33 cellular contexts compared by ENCODE assay signal in genomic region chrX:146259207-146259606, GRCh38.
A peak's percentile ranks its signal among the peaks of the same experiment; 100 is the strongest.
DNase-seq lines count a peak whose midpoint lies in the region; ATAC-seq, FAIRE-seq and TF ChIP-seq lines count a peak whose summit lies in the region.
"Had no signal": no experiment of that assay in that cellular context is flagged by ENCODE, and none has a peak within 500 bp of the region (broad histone marks: within the 10 kb centered on the region; RNA-seq: fewer than 3 reads in every experiment).

No MANE protein-coding gene starts in this region.

- H3K9me3 ChIP-seq in HEK293 (ENCODE audit: control insufficient read depth, insufficient read depth, low read depth, low read length): no peaks in the 10 kb centered on the region
- no peaks in the 10 kb centered on the region for H3K9me3 ChIP-seq in GM12878 (replicated peaks; ENCODE audit: control insufficient read depth, insufficient read depth, low read length)
- H3K9me3 ChIP-seq in GM23248 (ENCODE audit: low read depth): no peaks in the 10 kb centered on the region
- peaks cover 17% of the 10 kb centered on the region for H3K9me3 ChIP-seq in endodermal cell (ENCODE audit: control insufficient read depth, low read length)
- H3K9me3 ChIP-seq: A549; BE2C; BLaER1; BLaER1 treated with 17β-estradiol and CSF1 and Interleukin-3, amounts not matched to agents 10 nM and 100 nM; Caco-2 had no signal

- no peak for TF ChIP-seq POLR2A in GM12878 (IDR thresholded peaks at IDR 0.05; ENCODE audit: low read depth, low read length)

- DNase-seq in GM12878 (ENCODE audit: low read depth, low spot score): no peak
- no peak for DNase-seq in GM23248
- DNase-seq in endodermal cell: no peak
- DNase-seq: 8988T; ACHN; AML-193; BE2C; C1 segment of cervical spinal cord; Caco-2; Calu3; CD4-positive, alpha-beta memory T cell; CD4-positive, alpha-beta T cell; CD4-positive, CD25-positive, alpha-beta regulatory T cell; CD8-positive, alpha-beta memory T cell; CD8-positive, alpha-beta T cell; COR-L47; DMS 273 treated with DMSO at 0.1 percent for 48 hours; DMS153; DMS53; DMS79; DMS79 treated with DMSO at 0.1 percent for 48 hours; DND-41; EL had no signal

- no peaks in the 10 kb centered on the region for H3K79me2 ChIP-seq in GM12878 (ENCODE audit: control insufficient read depth, insufficient read depth, low read length)
- H3K79me2 ChIP-seq in GM23248 (ENCODE audit: insufficient read depth): no peaks in the 10 kb centered on the region

- no peaks in the 10 kb centered on the region for H3K4me1 Mint-ChIP-seq in endodermal cell
- H3K4me1 Mint-ChIP-seq: B cell; CD14-positive monocyte; CD4-positive, alpha-beta memory T cell; CD4-positive, CD25-positive, alpha-beta regulatory T cell; CD8-positive, alpha-beta memory T cell had no signal

- H4K20me1 ChIP-seq in GM12878 (ENCODE audit: control insufficient read depth, insufficient read depth) (no peaks in the 10 kb centered on the region), GM23248 (ENCODE audit: insufficient read depth) (no peaks in the 10 kb centered on the region)
- H4K20me1 ChIP-seq: BLaER1; BLaER1 treated with 17β-estradiol and CSF1 and Interleukin-3, amounts not matched to agents 10 nM and 100 nM had no signal

- no peaks in the 10 kb centered on the region for H3K27me3 ChIP-seq in GM12878 (replicated peaks in 1 of 2; ENCODE audit: control insufficient read depth in 2 of 2, insufficient read depth in 2 of 2, low read length in 1 of 2)
- H3K27me3 ChIP-seq in GM23248 (replicated peaks; ENCODE audit: insufficient read depth): no peaks in the 10 kb centered on the region
- no peaks in the 10 kb centered on the region for H3K27me3 ChIP-seq in endodermal cell (ENCODE audit: control insufficient read depth, insufficient read depth, low read length, poor library complexity, severe bottlenecking)
- H3K27me3 ChIP-seq: BE2C had no signal

- no peaks in the 10 kb centered on the region for H3F3A ChIP-seq in GM23248 (ENCODE audit: insufficient read depth)

- ATAC-seq in GM12878: no peak
- ATAC-seq: A549; CD8-positive, alpha-beta T cell had no signal

- no peaks in the 10 kb centered on the region for H3K27me3 Mint-ChIP-seq in endodermal cell (ENCODE audit: insufficient read depth)
- H3K27me3 Mint-ChIP-seq: B cell; CD4-positive, alpha-beta memory T cell; CD4-positive, alpha-beta T cell; CD4-positive, CD25-positive, alpha-beta regulatory T cell had no signal

- RAD21 ChIA-PET in GM12878 (lab: Charles Lee; ENCODE audit: unreplicated experiment): no interaction called here

- TF ChIP-seq EP300 in GM12878 (IDR thresholded peaks at IDR 0.05; ENCODE audit: borderline replicate concordance in 1 of 2, control insufficient read depth in 1 of 2, low read depth in 2 of 2, low read length in 2 of 2): no peak

- TF ChIP-seq CTCF in HEK293 (tag by site-specific recombination; IDR thresholded peaks at IDR 0.05) (no peak), GM12878 (IDR thresholded peaks at IDR 0.05 in 2 of 3, conservative IDR thresholded peaks at IDR 0.05 in 1 of 3; ENCODE audit: control insufficient read depth in 2 of 3, extremely low read depth in 1 of 3, insufficient read depth in 1 of 3, low read depth in 3 of 3, low read length in 3 of 3) (no peak), endodermal cell (conservative IDR thresholded peaks at IDR 0.05) (no peak)

- no peak for TF ChIP-seq RAD21 in GM12878 (IDR thresholded peaks at IDR 0.05; ENCODE audit: insufficient read depth, low read depth, low read length)

- H3K9ac ChIP-seq in GM12878 (ENCODE audit: control insufficient read depth, insufficient read depth, low read length) (no peak overlapping the region), GM23248 (no peak overlapping the region), endodermal cell (ENCODE audit: extremely low read depth, low read length, poor library complexity, severe bottlenecking) (no peak overlapping the region)
- H3K9ac ChIP-seq: BLaER1; BLaER1 treated with 17β-estradiol and CSF1 and Interleukin-3, amounts not matched to agents 10 nM and 100 nM had no signal

- no peak for FAIRE-seq in GM12878 (lab: Jason Lieb, UNC)
- FAIRE-seq: A204.1, A549, D721Med had no signal

- no peaks in the 10 kb centered on the region for H3K9me2 ChIP-seq in GM23248 (ENCODE audit: insufficient read depth)

- no peak overlapping the region for H3K27ac Mint-ChIP-seq in endodermal cell
- H3K27ac Mint-ChIP-seq: B cell; CD14-positive monocyte; CD4-positive, alpha-beta memory T cell; CD4-positive, alpha-beta T cell; CD4-positive, CD25-positive, alpha-beta regulatory T cell; CD8-positive, alpha-beta memory T cell; CD8-positive, alpha-beta T cell had no signal

- 78% methylated on average over 18 of the region's 18 CpGs for WGBS in GM12878 (ENCODE audit: insufficient coverage, insufficient replicate concordance, low lambda C conversion rate, missing lambda C conversion rate)
- 72 to 89% methylated on average over 6 to 18 of the region's 18 CpGs for WGBS in GM23248 (ENCODE audit: low coverage in 1 of 2, low lambda C conversion rate in 2 of 2, missing lambda C conversion rate in 2 of 2), 2 experiments
- WGBS in endodermal cell (ENCODE audit: insufficient coverage in 1 of 2, insufficient read length in 1 of 2), 2 experiments: 53% methylated on average over 3 of the region's 18 CpGs; no CpG with 5 or more reads in 1 of the 2 experiments

- CTCF ChIA-PET in HEK293 (lab: Yijun Ruan, JAX): no interaction called here
- CTCF ChIA-PET in GM12878 (lab: Yijun Ruan, JAX): no interaction called here

- SMC1A ChIA-PET in GM12878 (lab: Charles Lee; ENCODE audit: uncharacterized antibody, unreplicated experiment): no interaction called here

- H3K4me2 ChIP-seq in GM12878 (ENCODE audit: control insufficient read depth, insufficient read depth): no peak overlapping the region
- no peak overlapping the region for H3K4me2 ChIP-seq in GM23248 (ENCODE audit: unreplicated experiment)
- H3K4me2 ChIP-seq: A549; BLaER1; BLaER1 treated with 17β-estradiol and CSF1 and Interleukin-3, amounts not matched to agents 10 nM and 100 nM had no signal

- peaks cover 44% of the 10 kb centered on the region for H3K9me3 Mint-ChIP-seq in endodermal cell

- no peak overlapping the region for H3K4me3 Mint-ChIP-seq in endodermal cell
- H3K4me3 Mint-ChIP-seq: B cell; CD14-positive monocyte; CD4-positive, alpha-beta memory T cell; CD4-positive, alpha-beta T cell; CD4-positive, CD25-positive, alpha-beta regulatory T cell; CD8-positive, alpha-beta T cell had no signal

- H3K36me3 ChIP-seq in HEK293 (ENCODE audit: control insufficient read depth in 2 of 2, insufficient read depth in 1 of 2, low read length in 2 of 2): no peaks in the 10 kb centered on the region
- H3K36me3 ChIP-seq in GM12878 (ENCODE audit: control insufficient read depth in 2 of 2, insufficient read depth in 2 of 2, low read length in 1 of 2): no peaks in the 10 kb centered on the region
- H3K36me3 ChIP-seq in GM23248 (ENCODE audit: low read depth): no peaks in the 10 kb centered on the region
- H3K36me3 ChIP-seq in endodermal cell (ENCODE audit: control insufficient read depth, insufficient read depth, low read length): no peaks in the 10 kb centered on the region
- H3K36me3 ChIP-seq: BE2C; BLaER1; BLaER1 treated with 17β-estradiol and CSF1 and Interleukin-3, amounts not matched to agents 10 nM and 100 nM had no signal

- H3K4me1 ChIP-seq in HEK293 (ENCODE audit: control insufficient read depth, insufficient read depth, low read length) (no peaks in the 10 kb centered on the region), GM12878 (ENCODE audit: control insufficient read depth, insufficient read depth, low read length) (no peaks in the 10 kb centered on the region), GM23248 (ENCODE audit: insufficient read depth) (no peaks in the 10 kb centered on the region), endodermal cell (ENCODE audit: control insufficient read depth, insufficient read depth, low read length) (no peaks in the 10 kb centered on the region)
- H3K4me1 ChIP-seq: A549; BE2C; BLaER1; BLaER1 treated with 17β-estradiol and CSF1 and Interleukin-3, amounts not matched to agents 10 nM and 100 nM; Caco-2 had no signal

- H3K36me3 Mint-ChIP-seq in endodermal cell (ENCODE audit: low read depth): no peaks in the 10 kb centered on the region
- H3K36me3 Mint-ChIP-seq: CD14-positive monocyte; CD4-positive, alpha-beta memory T cell; CD4-positive, CD25-positive, alpha-beta regulatory T cell; CD8-positive, alpha-beta memory T cell; CD8-positive, alpha-beta T cell had no signal

- intact Hi-C loops in GM12878 (cut with micrococcal nuclease; ENCODE audit: unreplicated experiment): no loop called here

- H3K4me3 ChIP-seq in HEK293 (ENCODE audit: low read depth, low read length): no peak overlapping the region
- no peak overlapping the region for H3K4me3 ChIP-seq in GM12878
- H3K4me3 ChIP-seq in GM23248: no peak overlapping the region
- no peak overlapping the region for H3K4me3 ChIP-seq in endodermal cell (ENCODE audit: low read length)
- H3K4me3 ChIP-seq: A549; BLaER1; BLaER1 treated with 17β-estradiol and CSF1 and Interleukin-3, amounts not matched to agents 10 nM and 100 nM had no signal

- BruUV-seq in GM12878 (replicated peaks; lab: Mats Ljungman, UMichigan): no TSS peak

- H2AFZ ChIP-seq in GM12878 (ENCODE audit: control insufficient read depth, low read depth, low read length): no peak overlapping the region
- no peak overlapping the region for H2AFZ ChIP-seq in GM23248

- POLR2A ChIA-PET in HEK293 (lab: Yijun Ruan, JAX) (no interaction called here), GM12878 (lab: Charles Lee) (no interaction called here)

- in situ Hi-C loops in GM12878 (cut with MboI) (no loop called here), GM23248 (cut with MboI) (no loop called here)

- H3K27ac ChIP-seq in HEK293 (ENCODE audit: extremely low read depth, low read depth, low read length) (no peak overlapping the region), GM12878 (ENCODE audit: control insufficient read depth, insufficient read depth) (no peak overlapping the region), GM23248 (no peak overlapping the region), endodermal cell (ENCODE audit: low read depth, low read length) (no peak overlapping the region)
- H3K27ac ChIP-seq: 22Rv1; A549; BLaER1; BLaER1 treated with 17β-estradiol and CSF1 and Interleukin-3, amounts not matched to agents 10 nM and 100 nM; C4-2B had no signal

TF ChIP-seq in GM12878, 131 proteins besides CTCF, POLR2A, EP300 and RAD21 (continues in another document):
- no peak for TF ChIP-seq EZH2 (IDR thresholded peaks at IDR 0.05; ENCODE audit: borderline replicate concordance, control insufficient read depth, low read depth, low read length)
- TF ChIP-seq, protein P1, sequence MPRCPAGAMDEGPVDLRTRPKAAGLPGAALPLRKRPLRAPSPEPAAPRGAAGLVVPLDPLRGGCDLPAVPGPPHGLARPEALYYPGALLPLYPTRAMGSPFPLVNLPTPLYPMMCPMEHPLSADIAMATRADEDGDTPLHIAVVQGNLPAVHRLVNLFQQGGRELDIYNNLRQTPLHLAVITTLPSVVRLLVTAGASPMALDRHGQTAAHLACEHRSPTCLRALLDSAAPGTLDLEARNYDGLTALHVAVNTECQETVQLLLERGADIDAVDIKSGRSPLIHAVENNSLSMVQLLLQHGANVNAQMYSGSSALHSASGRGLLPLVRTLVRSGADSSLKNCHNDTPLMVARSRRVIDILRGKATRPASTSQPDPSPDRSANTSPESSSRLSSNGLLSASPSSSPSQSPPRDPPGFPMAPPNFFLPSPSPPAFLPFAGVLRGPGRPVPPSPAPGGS (IDR thresholded peaks at IDR 0.05; ENCODE audit: borderline replicate concordance, insufficient read depth, low read depth, low read length, poor library complexity, severe bottlenecking): peak; percentile 90

Comparison
In these comparisons a context has a peak if more than half of its experiments do, and no peak if none do; other contexts are left out.
1. Of the 9 proteins assayed by ChIP-seq in both HEK293 and GM12878: peak only in HEK293: none; only in GM12878: PBX3; in both: none; in neither: 8.